ENCODE assay signal across 1 cellular context in the genomic region with DNA sequence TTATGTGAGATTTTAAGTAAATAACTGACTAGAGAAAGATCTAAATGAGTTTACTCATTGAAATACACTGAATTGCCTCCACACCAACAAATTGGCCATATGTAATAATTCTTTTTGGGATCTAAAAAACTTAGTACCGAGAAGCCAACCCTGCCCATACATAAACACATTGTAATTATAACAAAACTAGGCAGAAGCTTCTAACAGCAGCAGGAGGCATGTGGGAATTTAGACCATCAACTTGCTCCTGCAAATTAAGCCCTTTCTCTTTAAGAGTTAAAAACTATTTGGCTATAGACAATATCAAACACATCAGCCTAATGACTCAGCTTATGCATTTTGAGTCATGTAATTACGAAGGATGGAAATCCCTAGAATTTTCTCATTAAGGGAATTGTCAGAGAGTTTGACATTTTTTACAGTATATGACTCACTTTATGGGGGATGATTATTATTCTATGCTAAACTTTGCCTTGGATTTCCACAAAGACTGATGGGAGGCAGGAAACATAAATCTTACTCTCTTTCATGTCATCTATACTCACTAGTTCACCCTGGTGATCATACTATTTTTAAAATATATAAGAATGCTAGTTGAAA.
TF ChIP-seq lines count a peak whose summit lies in the region.

No MANE protein-coding gene starts in this region.

TF ChIP-seq in GM23338, 12 proteins besides CTCF, POLR2A, EP300 and RAD21 (continued from another document):
- TF ChIP-seq, protein P1, sequence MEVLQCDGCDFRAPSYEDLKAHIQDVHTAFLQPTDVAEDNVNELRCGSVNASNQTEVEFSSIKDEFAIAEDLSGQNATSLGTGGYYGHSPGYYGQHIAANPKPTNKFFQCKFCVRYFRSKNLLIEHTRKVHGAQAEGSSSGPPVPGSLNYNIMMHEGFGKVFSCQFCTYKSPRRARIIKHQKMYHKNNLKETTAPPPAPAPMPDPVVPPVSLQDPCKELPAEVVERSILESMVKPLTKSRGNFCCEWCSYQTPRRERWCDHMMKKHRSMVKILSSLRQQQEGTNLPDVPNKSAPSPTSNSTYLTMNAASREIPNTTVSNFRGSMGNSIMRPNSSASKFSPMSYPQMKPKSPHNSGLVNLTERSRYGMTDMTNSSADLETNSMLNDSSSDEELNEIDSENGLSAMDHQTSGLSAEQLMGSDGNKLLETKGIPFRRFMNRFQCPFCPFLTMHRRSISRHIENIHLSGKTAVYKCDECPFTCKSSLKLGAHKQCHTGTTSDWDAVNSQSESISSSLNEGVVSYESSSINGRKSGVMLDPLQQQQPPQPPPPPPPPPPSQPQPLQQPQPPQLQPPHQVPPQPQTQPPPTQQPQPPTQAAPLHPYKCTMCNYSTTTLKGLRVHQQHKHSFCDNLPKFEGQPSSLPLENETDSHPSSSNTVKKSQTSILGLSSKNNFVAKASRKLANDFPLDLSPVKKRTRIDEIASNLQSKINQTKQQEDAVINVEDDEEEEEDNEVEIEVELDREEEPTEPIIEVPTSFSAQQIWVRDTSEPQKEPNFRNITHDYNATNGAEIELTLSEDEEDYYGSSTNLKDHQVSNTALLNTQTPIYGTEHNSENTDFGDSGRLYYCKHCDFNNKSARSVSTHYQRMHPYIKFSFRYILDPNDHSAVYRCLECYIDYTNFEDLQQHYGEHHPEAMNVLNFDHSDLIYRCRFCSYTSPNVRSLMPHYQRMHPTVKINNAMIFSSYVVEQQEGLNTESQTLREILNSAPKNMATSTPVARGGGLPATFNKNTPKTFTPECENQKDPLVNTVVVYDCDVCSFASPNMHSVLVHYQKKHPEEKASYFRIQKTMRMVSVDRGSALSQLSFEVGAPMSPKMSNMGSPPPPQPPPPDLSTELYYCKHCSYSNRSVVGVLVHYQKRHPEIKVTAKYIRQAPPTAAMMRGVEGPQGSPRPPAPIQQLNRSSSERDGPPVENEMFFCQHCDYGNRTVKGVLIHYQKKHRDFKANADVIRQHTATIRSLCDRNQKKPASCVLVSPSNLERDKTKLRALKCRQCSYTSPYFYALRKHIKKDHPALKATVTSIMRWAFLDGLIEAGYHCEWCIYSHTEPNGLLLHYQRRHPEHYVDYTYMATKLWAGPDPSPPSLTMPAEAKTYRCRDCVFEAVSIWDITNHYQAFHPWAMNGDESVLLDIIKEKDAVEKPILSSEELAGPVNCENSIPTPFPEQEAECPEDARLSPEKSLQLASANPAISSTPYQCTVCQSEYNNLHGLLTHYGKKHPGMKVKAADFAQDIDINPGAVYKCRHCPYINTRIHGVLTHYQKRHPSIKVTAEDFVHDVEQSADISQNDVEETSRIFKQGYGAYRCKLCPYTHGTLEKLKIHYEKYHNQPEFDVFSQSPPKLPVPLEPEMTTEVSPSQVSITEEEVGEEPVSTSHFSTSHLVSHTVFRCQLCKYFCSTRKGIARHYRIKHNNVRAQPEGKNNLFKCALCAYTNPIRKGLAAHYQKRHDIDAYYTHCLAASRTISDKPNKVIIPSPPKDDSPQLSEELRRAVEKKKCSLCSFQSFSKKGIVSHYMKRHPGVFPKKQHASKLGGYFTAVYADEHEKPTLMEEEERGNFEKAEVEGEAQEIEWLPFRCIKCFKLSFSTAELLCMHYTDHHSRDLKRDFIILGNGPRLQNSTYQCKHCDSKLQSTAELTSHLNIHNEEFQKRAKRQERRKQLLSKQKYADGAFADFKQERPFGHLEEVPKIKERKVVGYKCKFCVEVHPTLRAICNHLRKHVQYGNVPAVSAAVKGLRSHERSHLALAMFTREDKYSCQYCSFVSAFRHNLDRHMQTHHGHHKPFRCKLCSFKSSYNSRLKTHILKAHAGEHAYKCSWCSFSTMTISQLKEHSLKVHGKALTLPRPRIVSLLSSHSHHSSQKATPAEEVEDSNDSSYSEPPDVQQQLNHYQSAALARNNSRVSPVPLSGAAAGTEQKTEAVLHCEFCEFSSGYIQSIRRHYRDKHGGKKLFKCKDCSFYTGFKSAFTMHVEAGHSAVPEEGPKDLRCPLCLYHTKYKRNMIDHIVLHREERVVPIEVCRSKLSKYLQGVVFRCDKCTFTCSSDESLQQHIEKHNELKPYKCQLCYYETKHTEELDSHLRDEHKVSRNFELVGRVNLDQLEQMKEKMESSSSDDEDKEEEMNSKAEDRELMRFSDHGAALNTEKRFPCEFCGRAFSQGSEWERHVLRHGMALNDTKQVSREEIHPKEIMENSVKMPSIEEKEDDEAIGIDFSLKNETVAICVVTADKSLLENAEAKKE (CRISPR knock-in tag; IDR thresholded peaks at IDR 0.05), result no peak
- no peak for TF ChIP-seq STAT1 (IDR thresholded peaks at IDR 0.05; ENCODE audit: unreplicated experiment)
- no peak for TF ChIP-seq EZH2 (IDR thresholded peaks at IDR 0.05; ENCODE audit: low read depth, unreplicated experiment)
